Comparison of ENCODE assay signal across 16 cellular contexts in the genomic region with DNA sequence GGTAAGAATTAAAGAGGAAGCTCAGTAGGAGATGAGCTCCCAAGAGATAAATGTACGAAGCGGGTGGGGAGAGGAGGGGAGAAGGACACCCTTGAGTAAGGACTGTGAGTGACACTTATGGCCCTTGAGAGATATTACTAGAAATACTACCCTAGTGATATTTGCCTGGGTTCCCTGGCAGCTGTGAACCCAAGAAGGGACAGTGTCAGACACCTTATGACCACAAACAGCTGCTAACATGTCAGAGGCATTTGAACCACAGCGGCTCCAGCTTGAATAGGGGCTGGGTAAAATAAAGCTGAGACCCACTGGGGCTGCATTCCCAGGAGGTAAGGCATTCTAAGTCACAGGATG. TPM values are rescaled to one million over a fixed set of nuclear protein-coding genes. Genes with fewer than 3 reads are reported as not detected.
"Had no signal": no experiment of that assay in that cellular context is flagged by ENCODE, and none has a peak within 500 bp of the region (broad histone marks: within the 10 kb centered on the region; RNA-seq: fewer than 3 reads in every experiment).

No MANE protein-coding gene starts in this region.

- DNase-seq: activated CD4-positive, alpha-beta T cell treated with anti-CD3 and anti-CD28 coated beads, Interleukin-2, amount 10 ng/mL, durations not matched to agents 7 days and 5 days; amniotic stem cell; body of pancreas; effector memory CD8-positive, alpha-beta T cell; left colon; mammary epithelial cell; natural killer cell; stimulated activated CD4-positive, alpha-beta T cell treated with anti-CD3 and anti-CD28 coated beads, Interleukin-12 subunit alpha, Interleukin-12 subunit beta, amount 100 ng/mL, for 4 hours; stimulated activated CD4-positive, alpha-beta T cell treated with anti-CD3 and anti-CD28 coated beads, Interleukin-2, amount 100 ng/mL, for 48 hours; SW 1271; testis had no signal

- H3K27me3 ChIP-seq: body of pancreas, testis had no signal

- FAIRE-seq: urothelium cell line had no signal

- ATAC-seq: activated naive CD4-positive, alpha-beta T cell treated with anti-CD3 and anti-CD28 coated beads, Interleukin-2, amount 50 U/mL, for 72 hours; body of pancreas; effector memory CD8-positive, alpha-beta T cell; left colon had no signal

- H3K27ac ChIP-seq: body of pancreas, epithelial cell of prostate, testis had no signal

- H3K4me1 ChIP-seq: body of pancreas, testis had no signal

- H3K9me3 ChIP-seq: body of pancreas, testis had no signal

- H3K4me3 ChIP-seq: body of pancreas, testis had no signal

RNA-seq across cellular contexts. Expression of a gene that starts 19.6 kb away (rescaled TPM):
- total RNA-seq: activated CD4-positive, alpha-beta T cell treated with anti-CD3 and anti-CD28 coated beads, Interleukin-2, amount 10 ng/mL, durations not matched to agents 7 days and 5 days; activated naive CD4-positive, alpha-beta T cell treated with anti-CD3 and anti-CD28 coated beads, Interleukin-2, amount 50 U/mL, for 72 hours; pulmonary artery endothelial cell had no signal
- polyA plus RNA-seq: mammary epithelial cell had no signal

RNA-seq across cellular contexts. Expression of a gene that starts 29.0 kb away (rescaled TPM):
- total RNA-seq: activated naive CD4-positive, alpha-beta T cell treated with anti-CD3 and anti-CD28 coated beads, Interleukin-2, amount 50 U/mL, for 72 hours; body of pancreas; left colon; mononuclear cell; pulmonary artery endothelial cell had no signal
- polyA plus RNA-seq: mammary epithelial cell had no signal
